In genomic region chr1:92934395-92935378, GRCh38 we compare ENCODE assay signal across 9 cellular contexts. TPM values are rescaled to one million over a fixed set of nuclear protein-coding genes. Genes with fewer than 3 reads are reported as not detected.
DNase-seq lines count a peak whose midpoint lies in the region; ATAC-seq and TF ChIP-seq lines count a peak whose summit lies in the region.
"Had no signal": no experiment of that assay in that cellular context is flagged by ENCODE, and none has a peak within 500 bp of the region (broad histone marks: within the 10 kb centered on the region; RNA-seq: fewer than 3 reads in every experiment).

No MANE protein-coding gene starts in this region.

- H3K9me3 Mint-ChIP-seq in activated naive CD4-positive, alpha-beta T cell treated with anti-CD3 and anti-CD28 coated beads, Interleukin-2, amount 10 ng/mL, durations not matched to agents 7 days and 5 days = no peaks in the 10 kb centered on the region

- H3K27me3 Mint-ChIP-seq in activated naive CD4-positive, alpha-beta T cell treated with anti-CD3 and anti-CD28 coated beads, Interleukin-2, amount 10 ng/mL, durations not matched to agents 7 days and 5 days = no peaks in the 10 kb centered on the region

- no peak overlapping the region for H3K27ac Mint-ChIP-seq in activated naive CD4-positive, alpha-beta T cell treated with anti-CD3 and anti-CD28 coated beads, Interleukin-2, amount 10 ng/mL, durations not matched to agents 7 days and 5 days

- peaks cover 17% of the 10 kb centered on the region for H3K36me3 Mint-ChIP-seq in activated naive CD4-positive, alpha-beta T cell treated with anti-CD3 and anti-CD28 coated beads, Interleukin-2, amount 10 ng/mL, durations not matched to agents 7 days and 5 days

- no peak for TF ChIP-seq CTCF in coronary artery (IDR thresholded peaks at IDR 0.05)

- no peak for ATAC-seq in GM18502 (IDR thresholded peaks at IDR 0.05; ENCODE audit: poor library complexity, unreplicated experiment)
- ATAC-seq: Panc1 had no signal

- H3K27ac ChIP-seq in coronary artery = peak overlapping the region; percentile 50 to 85

- CTCF ChIA-PET in activated naive CD4-positive, alpha-beta T cell treated with anti-CD3 and anti-CD28 coated beads, Interleukin-2, amount 10 ng/mL, durations not matched to agents 7 days and 5 days (lab: Charles Lee) = interaction anchor here (1.2 to 1.5 kb wide), 2 partner anchors 27 to 75 kb away, joined by 3 read pairs; partner anchors contain the start of gene DIPK1A

- DNase-seq in COLO668 (lab: John Stamatoyannopoulos, UW; ENCODE audit: unreplicated experiment) (peak; percentile 58), NCI-H2227 (lab: John Stamatoyannopoulos, UW; ENCODE audit: unreplicated experiment) (peak; percentile 39), coronary artery (ENCODE audit: low spot score) (no peak), occipital lobe (lab: John Stamatoyannopoulos, UW) (peak; percentile 47), GM19238 (ENCODE audit: insufficient read length, low spot score) (no peak), HT-29 (ENCODE audit: low spot score) (no peak)
- no peak for DNase-seq in activated naive CD4-positive, alpha-beta T cell treated with anti-CD3 and anti-CD28 coated beads, Interleukin-2, amount 10 ng/mL, durations not matched to agents 7 days and 5 days

- H3K4me3 ChIP-seq in coronary artery = peak overlapping the region; percentile 47

- H3K4me3 Mint-ChIP-seq in activated naive CD4-positive, alpha-beta T cell treated with anti-CD3 and anti-CD28 coated beads, Interleukin-2, amount 10 ng/mL, durations not matched to agents 7 days and 5 days = no peak overlapping the region

- peaks cover 37% of the 10 kb centered on the region for H3K4me1 Mint-ChIP-seq in activated naive CD4-positive, alpha-beta T cell treated with anti-CD3 and anti-CD28 coated beads, Interleukin-2, amount 10 ng/mL, durations not matched to agents 7 days and 5 days

RNA-seq across cellular contexts. Expression of gene DIPK1A, which starts 26.6 kb away (rescaled TPM):
- 26.5 TPM for total RNA-seq in occipital lobe
- total RNA-seq in HT-29 (2014; rRNA removed; shearing (Covaris generic)) = 0.38 and 0.97 TPM in 2 replicates

Comparison
In these comparisons a context has a peak if more than half of its experiments do, and no peak if none do; other contexts are left out.
1. DNase-seq: peak in COLO668 (single experiment), NCI-H2227 (single experiment) and occipital lobe (single experiment); none in coronary artery (single experiment), GM19238 (single experiment), HT-29 (single experiment) and activated naive CD4-positive, alpha-beta T cell treated with anti-CD3 and anti-CD28 coated beads, Interleukin-2, amount 10 ng/mL, durations not matched to agents 7 days and 5 days (single experiment).
2. RNA of gene DIPK1A, which starts 26.6 kb away (total RNA-seq): 26.5 TPM in occipital lobe (single experiment); 0.38 to 0.97 TPM in HT-29; every median in the first group is over 10 times any median in the second.